ENCODE assay signal across 10 cellular contexts in the genomic region with DNA sequence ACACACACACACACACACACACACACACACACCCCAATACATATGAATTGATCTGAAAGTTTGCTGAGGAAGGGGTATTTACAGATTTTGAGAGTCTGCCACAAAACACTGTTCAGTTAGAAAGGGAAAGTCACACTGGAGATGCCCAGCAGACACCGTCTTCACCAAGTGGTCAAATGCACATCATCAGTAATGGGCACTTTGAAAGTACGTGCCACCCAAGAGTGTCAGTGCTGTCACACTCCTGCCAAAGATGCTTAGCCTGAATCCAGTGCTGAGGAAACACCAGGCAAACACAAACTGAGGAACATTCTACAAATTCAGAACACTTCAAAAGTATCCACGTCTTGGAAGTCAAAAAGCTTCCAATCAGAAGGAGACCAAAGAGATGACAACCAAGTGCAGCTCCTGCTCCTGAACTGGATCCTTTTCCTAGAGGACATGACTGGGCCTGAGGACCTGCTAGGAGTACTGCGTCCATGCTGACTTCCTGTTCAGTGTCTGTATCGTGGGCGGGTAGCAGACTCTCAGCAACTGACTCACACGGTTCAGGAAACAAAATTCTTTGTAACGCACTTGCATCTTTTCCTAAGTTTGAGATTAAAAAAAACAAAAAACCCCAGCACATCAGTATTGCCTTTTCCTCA. TPM values are rescaled to one million over a fixed set of nuclear protein-coding genes. Genes with fewer than 3 reads are reported as not detected.
DNase-seq lines count a peak whose midpoint lies in the region; ATAC-seq lines count a peak whose summit lies in the region.
"Had no signal": no experiment of that assay in that cellular context is flagged by ENCODE, and none has a peak within 500 bp of the region (broad histone marks: within the 10 kb centered on the region; RNA-seq: fewer than 3 reads in every experiment).

No MANE protein-coding gene starts in this region.

- no peak overlapping the region for H3K4me3 Mint-ChIP-seq in activated naive CD8-positive, alpha-beta T cell
- H3K4me3 Mint-ChIP-seq in immature natural killer cell, result no peak overlapping the region
- no peak overlapping the region for H3K4me3 Mint-ChIP-seq in stimulated activated naive B cell treated with anti-CD40 and anti-IgM and Interleukin-4, amounts not matched to agents 10 μg/mL and 1 μg/mL and 100 μg/mL, for 72 hours
- H3K4me3 Mint-ChIP-seq: activated B cell treated with CpG ODN at 0.5 μM for 24 hours had no signal

- no peaks in the 10 kb centered on the region for H3K36me3 Mint-ChIP-seq in activated naive CD8-positive, alpha-beta T cell
- H3K36me3 Mint-ChIP-seq in immature natural killer cell, result peaks cover 15 to 27% (median 17%) of the 10 kb centered on the region in 3 donors
- peaks cover 40 to 53% of the 10 kb centered on the region in 2 donors for H3K36me3 Mint-ChIP-seq in stimulated activated naive B cell treated with anti-CD40 and anti-IgM and Interleukin-4, amounts not matched to agents 10 μg/mL and 1 μg/mL and 100 μg/mL, for 72 hours

- peak overlapping the region; percentile 64 for H3K27ac Mint-ChIP-seq in activated naive CD8-positive, alpha-beta T cell
- H3K27ac Mint-ChIP-seq in immature natural killer cell, result peak overlapping the region in 4 of 6 donors; percentile 37 to 53 (median 44)
- peak overlapping the region; percentile 28 for H3K27ac Mint-ChIP-seq in stimulated activated naive B cell treated with anti-CD40 and anti-IgM and Interleukin-4, amounts not matched to agents 10 μg/mL and 1 μg/mL and 100 μg/mL, for 72 hours
- H3K27ac Mint-ChIP-seq: activated B cell treated with CpG ODN at 0.5 μM for 24 hours had no signal

- ATAC-seq in stimulated activated naive B cell treated with anti-CD40 and anti-IgM and Interleukin-4, amounts not matched to agents 10 μg/mL and 1 μg/mL and 100 μg/mL, for 72 hours (replicated peaks), result no peak

- H3K4me1 Mint-ChIP-seq in activated naive CD8-positive, alpha-beta T cell (ENCODE audit: low read depth), result peaks cover 13% of the 10 kb centered on the region
- peaks cover 0 to 8% of the 10 kb centered on the region in 2 donors for H3K4me1 Mint-ChIP-seq in immature natural killer cell
- peaks cover 0 to 5% of the 10 kb centered on the region in 2 donors for H3K4me1 Mint-ChIP-seq in stimulated activated naive B cell treated with anti-CD40 and anti-IgM and Interleukin-4, amounts not matched to agents 10 μg/mL and 1 μg/mL and 100 μg/mL, for 72 hours
- H3K4me1 Mint-ChIP-seq: activated B cell treated with CpG ODN at 0.5 μM for 24 hours had no signal

- H3K9me3 Mint-ChIP-seq in activated naive CD8-positive, alpha-beta T cell (ENCODE audit: low read depth), result no peaks in the 10 kb centered on the region
- H3K9me3 Mint-ChIP-seq in immature natural killer cell, result peaks cover 0 to 2% (median 0%) of the 10 kb centered on the region in 6 donors
- no peaks in the 10 kb centered on the region for H3K9me3 Mint-ChIP-seq in stimulated activated naive B cell treated with anti-CD40 and anti-IgM and Interleukin-4, amounts not matched to agents 10 μg/mL and 1 μg/mL and 100 μg/mL, for 72 hours
- H3K9me3 Mint-ChIP-seq: activated B cell treated with CpG ODN at 0.5 μM for 24 hours had no signal

- no peaks in the 10 kb centered on the region for H3K27me3 Mint-ChIP-seq in activated naive CD8-positive, alpha-beta T cell
- peaks cover 1 to 4% (median 2%) of the 10 kb centered on the region in 3 donors for H3K27me3 Mint-ChIP-seq in immature natural killer cell (ENCODE audit: low read depth in 3 of 3)
- no peaks in the 10 kb centered on the region for H3K27me3 Mint-ChIP-seq in stimulated activated naive B cell treated with anti-CD40 and anti-IgM and Interleukin-4, amounts not matched to agents 10 μg/mL and 1 μg/mL and 100 μg/mL, for 72 hours
- H3K27me3 Mint-ChIP-seq: activated B cell treated with CpG ODN at 0.5 μM for 24 hours had no signal

- peak; percentile 61 for DNase-seq in activated CD8-positive, alpha-beta memory T cell treated with anti-CD3 and anti-CD28 coated beads for 24 hours
- DNase-seq in activated CD8-positive, alpha-beta memory T cell treated with anti-CD3 and anti-CD28 coated beads, Interleukin-2, amount 50 U/mL, for 48 hours, result no peak
- DNase-seq in immature natural killer cell (no peak), SKM-1 treated with dmso at 0.1 percent for 144 hours (lab: John Stamatoyannopoulos, UW; ENCODE audit: unreplicated experiment) (no peak), NCI-H2171 treated with DMSO at 0.1 percent for 48 hours (lab: John Stamatoyannopoulos, UW) (no peak), DMS114 treated with DMSO at 0.1 percent for 48 hours (lab: John Stamatoyannopoulos, UW; ENCODE audit: unreplicated experiment) (no peak)
- no peak for DNase-seq in stimulated activated naive B cell treated with anti-CD40 and anti-IgM and Interleukin-4, amounts not matched to agents 10 μg/mL and 1 μg/mL and 100 μg/mL, for 72 hours
- DNase-seq: activated B cell treated with CpG ODN at 0.5 μM for 24 hours, AML-193 had no signal

RNA-seq across cellular contexts. Expression of gene PSMC1, which starts 18.6 kb away (rescaled TPM):
- polyA plus RNA-seq in immature natural killer cell, result 100 to 1,000 TPM; 139 to 193 (median 145) TPM

RNA-seq across cellular contexts. Expression of gene NRDE2, which starts 56.8 kb away (rescaled TPM):
- polyA plus RNA-seq in immature natural killer cell, result 10 to 100 TPM in 1 of 3 donors, 1 to 10 TPM in 2; 7.2 to 11.6 (median 9.1) TPM
